In genomic region chr18:45335644-45336043, GRCh38 we compare ENCODE assay signal across 23 cellular contexts.
DNase-seq lines count a peak whose midpoint lies in the region; ATAC-seq, FAIRE-seq and TF ChIP-seq lines count a peak whose summit lies in the region.
"Had no signal": no experiment of that assay in that cellular context is flagged by ENCODE, and none has a peak within 500 bp of the region (broad histone marks: within the 10 kb centered on the region; RNA-seq: fewer than 3 reads in every experiment).

No MANE protein-coding gene starts in this region.

- H3K36me3 ChIP-seq in HUES48 (ENCODE audit: control insufficient read depth, insufficient read depth, low read length), result no peaks in the 10 kb centered on the region
- H3K36me3 ChIP-seq in astrocyte (ENCODE audit: insufficient read depth, low read length), result no peaks in the 10 kb centered on the region
- no peaks in the 10 kb centered on the region for H3K36me3 ChIP-seq in gastrocnemius medialis
- H3K36me3 ChIP-seq: BE2C, esophagus muscularis mucosa, SJCRH30 had no signal

- H3K9ac ChIP-seq in HUES48 (ENCODE audit: low read depth, low read length) (no peak overlapping the region), astrocyte (ENCODE audit: low read length) (no peak overlapping the region)

- no peaks in the 10 kb centered on the region for H4K20me1 ChIP-seq in astrocyte (ENCODE audit: insufficient read depth, low read length)

- peak; percentile 43 to 51 for ATAC-seq in gastrocnemius medialis
- ATAC-seq: activated T-cell treated with anti-CD3 and anti-CD28 coated beads, Interleukin-2, amount 50 U/mL, for 72 hours; GM12878; naive thymus-derived CD4-positive, alpha-beta T cell; T-helper 17 cell had no signal

- no peaks in the 10 kb centered on the region for H3K36me3 Mint-ChIP-seq in astrocyte (ENCODE audit: low read depth, unreplicated experiment)
- H3K36me3 Mint-ChIP-seq in chondrocyte (ENCODE audit: low read depth), result no peaks in the 10 kb centered on the region
- H3K36me3 Mint-ChIP-seq: activated CD4-positive, alpha-beta memory T cell treated with anti-CD3 and anti-CD28 coated beads for 36 hours; activated naive CD8-positive, alpha-beta T cell; immature natural killer cell; naive thymus-derived CD4-positive, alpha-beta T cell had no signal

- H3K27ac ChIP-seq in HUES48 (ENCODE audit: low read depth, low read length), result peak overlapping the region; percentile 49
- no peak overlapping the region for H3K27ac ChIP-seq in astrocyte (ENCODE audit: low read depth, low read length)
- H3K27ac ChIP-seq in gastrocnemius medialis, result peak overlapping the region in 1 of 4 donors; percentile 2
- H3K27ac ChIP-seq: dorsolateral prefrontal cortex, esophagus muscularis mucosa, SJCRH30 had no signal

- H3K27ac Mint-ChIP-seq in astrocyte (ENCODE audit: unreplicated experiment), result no peak overlapping the region
- H3K27ac Mint-ChIP-seq in chondrocyte (ENCODE audit: unreplicated experiment), result no peak overlapping the region
- H3K27ac Mint-ChIP-seq: activated CD4-positive, alpha-beta memory T cell treated with anti-CD3 and anti-CD28 coated beads for 36 hours; activated naive CD8-positive, alpha-beta T cell; activated T-cell treated with anti-CD3 and anti-CD28 coated beads, Interleukin-2, amount 50 U/mL, for 72 hours; immature natural killer cell; naive thymus-derived CD4-positive, alpha-beta T cell; progenitor cell of endocrine pancreas; T-helper 17 cell had no signal

- no peak for TF ChIP-seq POLR2A in gastrocnemius medialis (IDR thresholded peaks at IDR 0.05)

- H3K4me1 Mint-ChIP-seq in astrocyte (ENCODE audit: low read depth, unreplicated experiment) (no peaks in the 10 kb centered on the region), chondrocyte (ENCODE audit: low read depth) (peaks cover 14% of the 10 kb centered on the region)
- H3K4me1 Mint-ChIP-seq: immature natural killer cell; naive thymus-derived CD4-positive, alpha-beta T cell; T-helper 17 cell had no signal

- H3K27me3 Mint-ChIP-seq in astrocyte (ENCODE audit: low read depth, unreplicated experiment) (peaks cover 4% of the 10 kb centered on the region), chondrocyte (ENCODE audit: low read depth) (peaks cover 6% of the 10 kb centered on the region)

- DNase-seq in astrocyte (ENCODE audit: low read depth) (peak; percentile 70), iPS-NIHi7 (ENCODE audit: extremely low spot score) (peak; percentile 50), gastrocnemius medialis (no peak), NCI-H2107 (lab: John Stamatoyannopoulos, UW) (no peak), chondrocyte (ENCODE audit: low spot score) (no peak), dermis blood vessel endothelial cell (no peak)
- DNase-seq: activated CD4-positive, alpha-beta memory T cell treated with anti-CD3 and anti-CD28 coated beads for 36 hours; activated T-cell treated with anti-CD3 and anti-CD28 coated beads, Interleukin-2, amount 50 U/mL, for 72 hours; BE2C; Caco-2; dorsolateral prefrontal cortex; head of caudate nucleus; immature natural killer cell; Karpas-422; naive thymus-derived CD4-positive, alpha-beta T cell; NCI-H446; SJCRH30; T-helper 17 cell had no signal

- no peak overlapping the region for H3K4me3 ChIP-seq in HUES48 (ENCODE audit: low read depth, low read length)
- no peak overlapping the region for H3K4me3 ChIP-seq in astrocyte (ENCODE audit: insufficient read depth, low read depth, low read length)
- H3K4me3 ChIP-seq in gastrocnemius medialis, result no peak overlapping the region
- H3K4me3 ChIP-seq: dorsolateral prefrontal cortex, esophagus muscularis mucosa, GM12878, SJCRH30 had no signal

- H3K27me3 ChIP-seq in HUES48 (ENCODE audit: control insufficient read depth, insufficient read depth, low read length) (no peaks in the 10 kb centered on the region), astrocyte (ENCODE audit: insufficient read depth, low read length) (no peaks in the 10 kb centered on the region), gastrocnemius medialis (no peaks in the 10 kb centered on the region)
- H3K27me3 ChIP-seq: BE2C, esophagus muscularis mucosa, SJCRH30 had no signal

- no peak overlapping the region for H3K4me3 Mint-ChIP-seq in astrocyte (ENCODE audit: unreplicated experiment)
- no peak overlapping the region for H3K4me3 Mint-ChIP-seq in chondrocyte (ENCODE audit: unreplicated experiment)
- H3K4me3 Mint-ChIP-seq: activated CD4-positive, alpha-beta memory T cell treated with anti-CD3 and anti-CD28 coated beads for 36 hours; activated naive CD8-positive, alpha-beta T cell; activated T-cell treated with anti-CD3 and anti-CD28 coated beads, Interleukin-2, amount 50 U/mL, for 72 hours; immature natural killer cell; naive thymus-derived CD4-positive, alpha-beta T cell; T-helper 17 cell had no signal

- H2AFZ ChIP-seq in astrocyte (ENCODE audit: low read depth, low read length), result no peak overlapping the region

- no peak for TF ChIP-seq CTCF in astrocyte (IDR thresholded peaks at IDR 0.05; ENCODE audit: insufficient read depth, low read depth, low read length)
- TF ChIP-seq CTCF in gastrocnemius medialis (IDR thresholded peaks at IDR 0.05 in 4 of 5, conservative IDR thresholded peaks at IDR 0.05 in 1 of 5), result no peak
- no peak for TF ChIP-seq CTCF in chondrocyte (IDR thresholded peaks at IDR 0.05)

- H3K9me3 ChIP-seq in HUES48 (ENCODE audit: control insufficient read depth, insufficient read depth, low read length) (no peaks in the 10 kb centered on the region), astrocyte (ENCODE audit: insufficient read depth, low read depth, low read length) (no peaks in the 10 kb centered on the region), gastrocnemius medialis (no peaks in the 10 kb centered on the region)
- H3K9me3 ChIP-seq: BE2C, Caco-2, esophagus muscularis mucosa, SJCRH30 had no signal

- no peaks in the 10 kb centered on the region for H3K9me3 Mint-ChIP-seq in astrocyte (ENCODE audit: unreplicated experiment)
- H3K9me3 Mint-ChIP-seq in chondrocyte (ENCODE audit: low read depth), result no peaks in the 10 kb centered on the region
- H3K9me3 Mint-ChIP-seq: activated CD4-positive, alpha-beta memory T cell treated with anti-CD3 and anti-CD28 coated beads for 36 hours; immature natural killer cell had no signal

- H3K4me2 ChIP-seq in astrocyte (ENCODE audit: low read length), result no peak overlapping the region

- intact Hi-C loops in gastrocnemius medialis (cut with DNase I; ENCODE audit: low total_unique reads), result no loop called here

- no peaks in the 10 kb centered on the region for H3K79me2 ChIP-seq in astrocyte (ENCODE audit: insufficient read depth, low read length)

- no peak for FAIRE-seq in astrocyte (lab: Jason Lieb, UNC)
- FAIRE-seq: GM12878 had no signal

- H3K4me1 ChIP-seq in HUES48 (ENCODE audit: control insufficient read depth, insufficient read depth, low read length) (no peaks in the 10 kb centered on the region), astrocyte (ENCODE audit: insufficient read depth, low read length) (no peaks in the 10 kb centered on the region), gastrocnemius medialis (peaks cover 35 to 48% of the 10 kb centered on the region in 2 donors)
- H3K4me1 ChIP-seq: BE2C, Caco-2, SJCRH30 had no signal

- in situ Hi-C loops in gastrocnemius medialis (cut with MboI; ENCODE audit: low sequenced_read_pairs in 4 of 4), result no loop called here

Comparison
In these comparisons a context has a peak if more than half of its experiments do, and no peak if none do; other contexts are left out.
1. DNase-seq: peak in astrocyte (single experiment) and iPS-NIHi7 (single experiment); none in gastrocnemius medialis (0 of 2), NCI-H2107 (single experiment), chondrocyte (single experiment) and dermis blood vessel endothelial cell (single experiment).